In genomic region chr1:235313931-235314678, GRCh38 we compare ENCODE assay signal across 1 cellular context.
TF ChIP-seq lines count a peak whose summit lies in the region.

No MANE protein-coding gene starts in this region.

TF ChIP-seq in HEK293, 187 proteins besides CTCF, POLR2A, EP300 and RAD21 (continued from another document):
- TF ChIP-seq ZFP3 (tag by site-specific recombination; IDR thresholded peaks at IDR 0.05; ENCODE audit: low read depth) (no peak), ZNF664 (tag by site-specific recombination; IDR thresholded peaks at IDR 0.05) (peak; percentile 84), ZNF549 (tag by site-specific recombination; IDR thresholded peaks at IDR 0.05) (no peak), ZNF837 (tag by site-specific recombination; IDR thresholded peaks at IDR 0.05) (no peak), HOXA7 (CRISPR knock-in tag; IDR thresholded peaks at IDR 0.05; ENCODE audit: borderline replicate concordance) (no peak)
